Comparison of ENCODE assay signal across 9 cellular contexts in genomic region chr5:124744170-124744911, GRCh38. TPM values are rescaled to one million over a fixed set of nuclear protein-coding genes. Genes with fewer than 3 reads are reported as not detected.
DNase-seq lines count a peak whose midpoint lies in the region; ATAC-seq and TF ChIP-seq lines count a peak whose summit lies in the region.
"Had no signal": no experiment of that assay in that cellular context is flagged by ENCODE, and none has a peak within 500 bp of the region (broad histone marks: within the 10 kb centered on the region; RNA-seq: fewer than 3 reads in every experiment).

No MANE protein-coding gene starts in this region.

- peaks cover 38% of the 10 kb centered on the region for H3F3A ChIP-seq in DOHH2 (ENCODE audit: control insufficient read depth, insufficient read depth)

- H3K9me3 Mint-ChIP-seq in naive thymus-derived CD8-positive, alpha-beta T cell, result peaks cover 0 to 14% (median 0%) of the 10 kb centered on the region in 9 donors
- H3K9me3 Mint-ChIP-seq: activated B cell treated with CpG ODN at 0.5 μM for 24 hours had no signal

- H3K4me1 ChIP-seq in DOHH2 (ENCODE audit: control insufficient read depth, low read length) (peaks cover 72% of the 10 kb centered on the region), parathyroid adenoma (peaks cover 14% of the 10 kb centered on the region)

- POLR2A ChIA-PET in naive thymus-derived CD8-positive, alpha-beta T cell (lab: Charles Lee), result no interaction called here

- H3K27me3 ChIP-seq in DOHH2 (ENCODE audit: control insufficient read depth, low read length) (no peaks in the 10 kb centered on the region), parathyroid adenoma (ENCODE audit: control insufficient read depth, insufficient read depth, low read length) (no peaks in the 10 kb centered on the region)

- DNase-seq in RPMI7951 (ENCODE audit: low read depth), result peak; percentile 60
- peak; percentile 65 for DNase-seq in glomerular visceral epithelial cell (ENCODE audit: extremely low spot score)
- DNase-seq in naive thymus-derived CD8-positive, alpha-beta T cell, result no peak
- no peak for DNase-seq in cerebellar nuclear complex (lab: John Stamatoyannopoulos, UW)
- DNase-seq in activated CD4-positive, alpha-beta T cell treated with anti-CD3 and anti-CD28 coated beads, Interleukin-2, amount 50 U/mL, for 1 hour, result no peak
- DNase-seq: activated B cell treated with CpG ODN at 0.5 μM for 24 hours had no signal

- H3K4me2 ChIP-seq in DOHH2 (ENCODE audit: low read length), result peak overlapping the region; percentile 75
- peak overlapping the region; percentile 52 for H3K4me2 ChIP-seq in parathyroid adenoma (ENCODE audit: low read length)

- H3K4me3 ChIP-seq in DOHH2 (ENCODE audit: low read length), result peak overlapping the region; percentile 77
- H3K4me3 ChIP-seq in parathyroid adenoma (ENCODE audit: low read depth, low read length), result peak overlapping the region; percentile 40

- TF ChIP-seq CTCF in DOHH2 (IDR thresholded peaks at IDR 0.05; ENCODE audit: low read depth, low read length, poor library complexity, severe bottlenecking) (no peak), parathyroid adenoma (IDR thresholded peaks at IDR 0.05) (no peak)

- H3K4me3 Mint-ChIP-seq in naive thymus-derived CD8-positive, alpha-beta T cell, result no peak overlapping the region
- H3K4me3 Mint-ChIP-seq: activated B cell treated with CpG ODN at 0.5 μM for 24 hours had no signal

- ATAC-seq in naive thymus-derived CD8-positive, alpha-beta T cell, result no peak
- ATAC-seq in GM19397 (IDR thresholded peaks at IDR 0.05; ENCODE audit: unreplicated experiment), result no peak

- H3K27me3 Mint-ChIP-seq in naive thymus-derived CD8-positive, alpha-beta T cell, result peaks cover 11 to 45% (median 37%) of the 10 kb centered on the region in 5 donors
- H3K27me3 Mint-ChIP-seq: activated B cell treated with CpG ODN at 0.5 μM for 24 hours had no signal

- H3K9me3 ChIP-seq in DOHH2 (ENCODE audit: control insufficient read depth, insufficient read depth, low read length), result no peaks in the 10 kb centered on the region
- no peaks in the 10 kb centered on the region for H3K9me3 ChIP-seq in parathyroid adenoma (ENCODE audit: control insufficient read depth, low read length)

- H4K20me1 ChIP-seq in DOHH2 (ENCODE audit: control insufficient read depth, insufficient read depth, low read depth, low read length), result no peaks in the 10 kb centered on the region

- H2AFZ ChIP-seq in parathyroid adenoma, result peak overlapping the region; percentile 85

- H3K9me2 ChIP-seq in DOHH2 (replicated peaks; ENCODE audit: control insufficient read depth, low read length), result no peaks in the 10 kb centered on the region

- H3K27ac ChIP-seq in DOHH2 (ENCODE audit: low read depth, low read length) (peak overlapping the region; percentile 98), parathyroid adenoma (peak overlapping the region; percentile 98)

- H3K36me3 ChIP-seq in DOHH2 (ENCODE audit: control insufficient read depth, low read length), result peaks cover 17% of the 10 kb centered on the region; the same call in 1 of the 2 replicates
- H3K36me3 ChIP-seq in parathyroid adenoma (ENCODE audit: control insufficient read depth, insufficient read depth, low read length), result no peaks in the 10 kb centered on the region

- H3K79me2 ChIP-seq in DOHH2 (ENCODE audit: control insufficient read depth, low read length) (peaks cover 68% of the 10 kb centered on the region), parathyroid adenoma (peaks cover 9% of the 10 kb centered on the region)

- no peak overlapping the region for H3K9ac ChIP-seq in parathyroid adenoma

- H3K36me3 Mint-ChIP-seq in naive thymus-derived CD8-positive, alpha-beta T cell, result peaks cover 0 to 5% (median 0%) of the 10 kb centered on the region in 3 donors

- H3K27ac Mint-ChIP-seq in naive thymus-derived CD8-positive, alpha-beta T cell, result no peak overlapping the region
- H3K27ac Mint-ChIP-seq: activated B cell treated with CpG ODN at 0.5 μM for 24 hours had no signal

- peaks cover 13 to 46% (median 32%) of the 10 kb centered on the region in 4 donors for H3K4me1 Mint-ChIP-seq in naive thymus-derived CD8-positive, alpha-beta T cell

RNA-seq across cellular contexts. Expression of gene ZNF608, which starts 2.1 kb away (rescaled TPM):
- 15.9 TPM in 2 replicates for total RNA-seq in RPMI7951 (2014; rRNA removed; shearing (Covaris generic))
- under 1 TPM; 0.47 to 0.66 TPM for total RNA-seq in naive thymus-derived CD8-positive, alpha-beta T cell
- not detected for polyA plus RNA-seq in naive thymus-derived CD8-positive, alpha-beta T cell

Comparison
In these comparisons a context has a peak if more than half of its experiments do, and no peak if none do; other contexts are left out.
1. DNase-seq: peak in RPMI7951 (single experiment) and glomerular visceral epithelial cell (single experiment); none in naive thymus-derived CD8-positive, alpha-beta T cell (0 of 10), cerebellar nuclear complex (0 of 2) and activated CD4-positive, alpha-beta T cell treated with anti-CD3 and anti-CD28 coated beads, Interleukin-2, amount 50 U/mL, for 1 hour (single experiment).
2. RNA of gene ZNF608, which starts 2.1 kb away (total RNA-seq): 15.9 TPM in RPMI7951; 0.47 to 0.66 TPM in naive thymus-derived CD8-positive, alpha-beta T cell; every median in the first group is over 10 times any median in the second.